ENCODE assay signal across 18 cellular contexts in the genomic region with DNA sequence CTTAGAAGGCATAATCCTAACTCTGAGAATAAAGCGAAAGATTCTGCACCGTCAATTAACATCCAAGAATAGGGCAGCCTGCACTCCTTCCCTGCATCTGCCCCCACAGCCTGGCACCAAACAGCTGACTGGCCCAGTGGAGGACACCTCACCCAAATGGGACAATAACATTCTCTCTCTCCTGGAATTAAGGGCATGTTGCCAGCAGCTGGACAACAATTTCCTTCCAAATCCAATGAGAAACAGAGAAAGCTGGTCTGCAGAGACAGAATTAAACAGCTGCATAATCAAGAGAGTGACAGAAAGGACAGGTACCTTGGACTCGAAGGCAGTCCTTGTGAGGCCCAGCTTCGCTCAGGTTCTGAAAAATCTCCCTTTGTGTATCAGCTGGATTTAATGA.
"Had no signal": no experiment of that assay in that cellular context is flagged by ENCODE, and none has a peak within 500 bp of the region (broad histone marks: within the 10 kb centered on the region; RNA-seq: fewer than 3 reads in every experiment).

No MANE protein-coding gene starts in this region.

- H3K27me3 ChIP-seq: colonic mucosa, esophagus squamous epithelium, tibial nerve, uterus had no signal

- H3K9me3 ChIP-seq: colonic mucosa, esophagus squamous epithelium, tibial nerve, uterus had no signal

- DNase-seq: activated B cell treated with CpG ODN at 0.5 μM for 24 hours; activated CD4-positive, alpha-beta memory T cell treated with anti-CD3 and anti-CD28 coated beads, Interleukin-2, amount 10 ng/mL, durations not matched to agents 7 days and 5 days; activated CD4-positive, alpha-beta T cell treated with anti-CD3 and anti-CD28 coated beads for 4 hours; activated CD8-positive, alpha-beta memory T cell treated with anti-CD3 and anti-CD28 coated beads, Interleukin-2, amount 10 ng/mL, durations not matched to agents 7 days and 5 days; activated naive CD4-positive, alpha-beta T cell treated with Interleukin-2 at 50 U/mL for 16 hours; activated naive CD8-positive, alpha-beta T cell treated with anti-CD3 and anti-CD28 coated beads, Interleukin-2, amount 10 ng/mL, durations not matched to agents 7 days and 5 days; caudate nucleus; colonic mucosa; effector CD4-positive, alpha-beta T cell; esophagus squamous epithelium; retina; uterus had no signal

- H3K27ac ChIP-seq: colonic mucosa, esophagus squamous epithelium, skin epidermis, tibial nerve, uterus had no signal

- H3K4me3 ChIP-seq: colonic mucosa, esophagus squamous epithelium, skin epidermis, tibial nerve, uterus had no signal

- H3K27me3 Mint-ChIP-seq: activated B cell treated with CpG ODN at 0.5 μM for 24 hours; activated CD4-positive, alpha-beta memory T cell treated with anti-CD3 and anti-CD28 coated beads, Interleukin-2, amount 10 ng/mL, durations not matched to agents 7 days and 5 days; activated CD8-positive, alpha-beta memory T cell treated with anti-CD3 and anti-CD28 coated beads, Interleukin-2, amount 10 ng/mL, durations not matched to agents 7 days and 5 days; activated naive CD8-positive, alpha-beta T cell treated with anti-CD3 and anti-CD28 coated beads, Interleukin-2, amount 10 ng/mL, durations not matched to agents 7 days and 5 days; brain; natural killer cell treated with Interleukin-12 subunit alpha and Interleukin-12 subunit beta and Interleukin-15 and Interleukin-18, amount 100 ng/mL, for 72 hours; stimulated activated naive CD8-positive, alpha-beta T cell treated with anti-CD3 and anti-CD28 coated beads, Interleukin-15, Interleukin-2, amounts not matched to agents 100 ng/mL and 50 ng/mL, for 24 hours had no signal

- H3K4me3 Mint-ChIP-seq: activated B cell treated with CpG ODN at 0.5 μM for 24 hours; activated CD4-positive, alpha-beta memory T cell treated with anti-CD3 and anti-CD28 coated beads, Interleukin-2, amount 10 ng/mL, durations not matched to agents 7 days and 5 days; activated CD8-positive, alpha-beta memory T cell treated with anti-CD3 and anti-CD28 coated beads, Interleukin-2, amount 10 ng/mL, durations not matched to agents 7 days and 5 days; activated naive CD8-positive, alpha-beta T cell treated with anti-CD3 and anti-CD28 coated beads, Interleukin-2, amount 10 ng/mL, durations not matched to agents 7 days and 5 days; brain; natural killer cell treated with Interleukin-12 subunit alpha and Interleukin-12 subunit beta and Interleukin-15 and Interleukin-18, amount 100 ng/mL, for 72 hours; stimulated activated naive CD8-positive, alpha-beta T cell treated with anti-CD3 and anti-CD28 coated beads, Interleukin-15, Interleukin-2, amounts not matched to agents 100 ng/mL and 50 ng/mL, for 24 hours; T-helper 2 cell treated with Interferon-gamma antibody and Interleukin-4, amounts not matched to agents 5 μg/mL and 100 μg/mL, for 36 hours had no signal

- H3K36me3 ChIP-seq: uterus had no signal

- H3K4me1 ChIP-seq: colonic mucosa had no signal

- H3K27ac Mint-ChIP-seq: activated B cell treated with CpG ODN at 0.5 μM for 24 hours; activated CD4-positive, alpha-beta memory T cell treated with anti-CD3 and anti-CD28 coated beads, Interleukin-2, amount 10 ng/mL, durations not matched to agents 7 days and 5 days; activated CD8-positive, alpha-beta memory T cell treated with anti-CD3 and anti-CD28 coated beads, Interleukin-2, amount 10 ng/mL, durations not matched to agents 7 days and 5 days; activated naive CD8-positive, alpha-beta T cell treated with anti-CD3 and anti-CD28 coated beads, Interleukin-2, amount 10 ng/mL, durations not matched to agents 7 days and 5 days; natural killer cell treated with Interleukin-12 subunit alpha and Interleukin-12 subunit beta and Interleukin-15 and Interleukin-18, amount 100 ng/mL, for 72 hours; stimulated activated naive CD8-positive, alpha-beta T cell treated with anti-CD3 and anti-CD28 coated beads, Interleukin-15, Interleukin-2, amounts not matched to agents 100 ng/mL and 50 ng/mL, for 24 hours; T-helper 2 cell treated with Interferon-gamma antibody and Interleukin-4, amounts not matched to agents 5 μg/mL and 100 μg/mL, for 36 hours had no signal

- H3K9me3 Mint-ChIP-seq: activated B cell treated with CpG ODN at 0.5 μM for 24 hours; activated CD4-positive, alpha-beta memory T cell treated with anti-CD3 and anti-CD28 coated beads, Interleukin-2, amount 10 ng/mL, durations not matched to agents 7 days and 5 days; activated naive CD8-positive, alpha-beta T cell treated with anti-CD3 and anti-CD28 coated beads, Interleukin-2, amount 10 ng/mL, durations not matched to agents 7 days and 5 days; brain; natural killer cell treated with Interleukin-12 subunit alpha and Interleukin-12 subunit beta and Interleukin-15 and Interleukin-18, amount 100 ng/mL, for 72 hours; stimulated activated naive CD8-positive, alpha-beta T cell treated with anti-CD3 and anti-CD28 coated beads, Interleukin-15, Interleukin-2, amounts not matched to agents 100 ng/mL and 50 ng/mL, for 24 hours; T-helper 2 cell treated with Interferon-gamma antibody and Interleukin-4, amounts not matched to agents 5 μg/mL and 100 μg/mL, for 36 hours had no signal

- ATAC-seq: activated CD8-positive, alpha-beta memory T cell treated with anti-CD3 and anti-CD28 coated beads, Interleukin-2, amount 10 ng/mL, durations not matched to agents 7 days and 5 days had no signal
